Comparison of ENCODE assay signal across 20 cellular contexts in genomic region chr1:165844114-165844798, GRCh38.
"Had no signal": no experiment of that assay in that cellular context is flagged by ENCODE, and none has a peak within 500 bp of the region (broad histone marks: within the 10 kb centered on the region; RNA-seq: fewer than 3 reads in every experiment).

No MANE protein-coding gene starts in this region.

- H3K9me3 ChIP-seq: esophagus muscularis mucosa, gastroesophageal sphincter, heart left ventricle, mucosa of descending colon, ovary, stomach had no signal

- ATAC-seq: gastroesophageal sphincter, heart left ventricle, left ventricle myocardium superior, mucosa of descending colon, sciatic nerve had no signal

- H3K4me3 ChIP-seq: esophagus muscularis mucosa, gastroesophageal sphincter, heart left ventricle, mucosa of descending colon, ovary, smooth muscle cell, stomach had no signal

- H3K27ac ChIP-seq: esophagus muscularis mucosa, gastroesophageal sphincter, heart left ventricle, ovary, stomach had no signal

- H3K9me3 Mint-ChIP-seq: type B pancreatic cell had no signal

- H3K36me3 Mint-ChIP-seq: naive B cell had no signal

- DNase-seq: activated CD4-positive, alpha-beta T cell treated with anti-CD3 and anti-CD28 coated beads, Interleukin-2, amount 10 ng/mL, durations not matched to agents 7 days and 5 days; activated CD8-positive, alpha-beta memory T cell treated with anti-CD3 and anti-CD28 coated beads, Interleukin-2, amount 50 U/mL, for 48 hours; activated effector memory CD4-positive, alpha-beta T cell treated with Interleukin-2 at 50 U/mL for 16 hours; activated naive CD4-positive, alpha-beta T cell treated with anti-CD3 and anti-CD28 coated beads, Interleukin-2, amount 50 U/mL, for 16 hours; activated T-cell treated with anti-CD3 and anti-CD28 coated beads, Interleukin-2, amount 50 U/mL, for 48 hours; effector CD8-positive, alpha-beta T cell; kidney glomerular epithelial cell; left ventricle myocardium superior; mucosa of descending colon; naive B cell; ovary; stimulated activated CD4-positive, alpha-beta T cell treated with anti-CD3 and anti-CD28 coated beads, Interleukin-4, amount 100 ng/mL, for 1 hour; stomach; T1000 had no signal

- H3K36me3 ChIP-seq: esophagus muscularis mucosa, gastroesophageal sphincter, heart left ventricle, ovary, stomach had no signal

- H3K4me3 Mint-ChIP-seq: activated CD4-positive, alpha-beta T cell treated with anti-CD3 and anti-CD28 coated beads, Interleukin-2, amount 10 ng/mL, durations not matched to agents 7 days and 5 days; naive B cell; type B pancreatic cell had no signal

- H3K27me3 Mint-ChIP-seq: activated CD4-positive, alpha-beta T cell treated with anti-CD3 and anti-CD28 coated beads, Interleukin-2, amount 10 ng/mL, durations not matched to agents 7 days and 5 days; naive B cell; type B pancreatic cell had no signal

- H3K27me3 ChIP-seq: esophagus muscularis mucosa, gastroesophageal sphincter, heart left ventricle, ovary, stomach had no signal

- H3K27ac Mint-ChIP-seq: activated CD4-positive, alpha-beta T cell treated with anti-CD3 and anti-CD28 coated beads, Interleukin-2, amount 10 ng/mL, durations not matched to agents 7 days and 5 days; type B pancreatic cell had no signal
